Comparison of ENCODE assay signal across 15 cellular contexts in the genomic region with DNA sequence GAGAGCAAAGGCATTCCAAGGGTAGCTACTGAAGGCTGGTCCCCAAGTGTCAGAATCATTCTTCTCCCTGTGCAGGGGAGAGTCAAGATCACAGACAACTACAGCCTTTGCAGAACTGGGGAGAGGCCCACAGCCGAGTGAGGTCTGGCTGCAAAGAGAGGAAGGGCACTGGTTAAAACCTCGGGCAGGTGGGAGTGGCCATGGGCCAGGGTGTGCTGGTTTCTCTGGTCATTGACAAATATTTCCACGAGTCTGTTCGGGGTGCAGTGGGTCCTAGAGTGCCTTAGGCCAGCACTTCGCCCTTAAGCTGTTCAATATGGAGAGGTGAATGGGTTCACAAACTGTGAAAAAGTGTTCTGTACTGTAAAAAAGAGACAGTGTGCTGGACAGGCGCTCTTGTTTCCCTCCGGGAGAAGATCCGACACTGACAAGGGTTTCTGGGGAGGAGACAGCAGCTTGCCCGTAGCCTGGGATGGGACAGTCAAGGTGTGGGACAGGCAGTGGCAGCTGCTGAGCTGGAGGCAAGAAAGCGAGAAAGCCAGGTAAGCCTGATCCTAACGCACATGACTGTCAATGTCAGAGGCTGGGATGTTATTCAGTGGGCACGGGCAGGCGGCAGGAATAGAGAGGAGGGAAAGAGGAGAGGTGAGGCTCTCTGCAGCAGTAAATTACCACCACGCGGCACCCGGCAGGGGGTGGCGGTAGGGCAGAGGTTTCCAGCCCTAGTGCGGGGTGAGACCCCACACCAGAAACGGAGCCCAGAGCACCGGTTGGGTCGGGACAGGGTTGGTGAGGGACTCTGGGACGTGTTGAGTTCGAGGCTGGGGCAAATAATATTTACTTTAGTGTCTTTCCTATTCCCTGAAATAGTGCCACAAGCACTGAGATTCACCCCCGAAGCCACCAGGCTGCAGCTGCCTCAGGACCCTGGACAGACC. TPM values are rescaled to one million over a fixed set of nuclear protein-coding genes. Genes with fewer than 3 reads are reported as not detected.
A peak's percentile ranks its signal among the peaks of the same experiment; 100 is the strongest.
DNase-seq lines count a peak whose midpoint lies in the region; ATAC-seq and TF ChIP-seq lines count a peak whose summit lies in the region.
"Had no signal": no experiment of that assay in that cellular context is flagged by ENCODE, and none has a peak within 500 bp of the region (broad histone marks: within the 10 kb centered on the region; RNA-seq: fewer than 3 reads in every experiment).

No MANE protein-coding gene starts in this region.

- ATAC-seq in body of pancreas = no peak
- no peak for ATAC-seq in foreskin keratinocyte

- intact Hi-C loops in spleen (cut with DNase I; ENCODE audit: low total_unique reads) (no loop called here), body of pancreas (cut with DNase I) (loop anchor here (10.0 kb wide), 1 partner anchor 511 kb away; no protein-coding TSS in a partner anchor)

- TF ChIP-seq CTCF in MM.1S (IDR thresholded peaks at IDR 0.05; ENCODE audit: low read length) (no peak), spleen (IDR thresholded peaks at IDR 0.05 in 8 of 11, conservative IDR thresholded peaks at IDR 0.05 in 3 of 11) (no peak), body of pancreas (IDR thresholded peaks at IDR 0.05) (no peak), foreskin keratinocyte (conservative IDR thresholded peaks at IDR 0.05) (no peak), brain microvascular endothelial cell (IDR thresholded peaks at IDR 0.05; ENCODE audit: low read depth, low read length, missing control alignments) (no peak)

- H3F3A ChIP-seq in MM.1S (ENCODE audit: insufficient read depth, low read length) = no peaks in the 10 kb centered on the region

- DNase-seq in activated naive CD8-positive, alpha-beta T cell treated with anti-CD3 and anti-CD28 coated beads for 36 hours = no peak
- DNase-seq in MM.1S = no peak
- peak; percentile 74 for DNase-seq in spleen
- DNase-seq in body of pancreas = no peak
- no peak for DNase-seq in foreskin keratinocyte
- no peak for DNase-seq in brain microvascular endothelial cell
- DNase-seq: cerebellar nuclear complex, NCI-H2081 treated with DMSO at 0.1 percent for 48 hours had no signal

- H3K27ac Mint-ChIP-seq in activated naive CD8-positive, alpha-beta T cell = no peak overlapping the region
- no peak overlapping the region for H3K27ac Mint-ChIP-seq in activated naive CD8-positive, alpha-beta T cell treated with anti-CD3 and anti-CD28 coated beads for 36 hours

- H3K4me1 Mint-ChIP-seq in activated naive CD8-positive, alpha-beta T cell (ENCODE audit: low read depth) = peaks cover 13% of the 10 kb centered on the region
- H3K4me1 Mint-ChIP-seq in activated naive CD8-positive, alpha-beta T cell treated with anti-CD3 and anti-CD28 coated beads for 36 hours = peaks cover 9% of the 10 kb centered on the region

- H3K27me3 ChIP-seq in MM.1S (replicated peaks; ENCODE audit: insufficient read depth, low read length) (no peaks in the 10 kb centered on the region), iPS-18a (ENCODE audit: control insufficient read depth, insufficient read depth, low read length) (peaks cover 58% of the 10 kb centered on the region), spleen (replicated peaks in 1 of 7) (peaks cover 0 to 97% (median 51%) of the 10 kb centered on the region in 7 donors), body of pancreas (peaks cover 0 to 25% of the 10 kb centered on the region in 2 donors), foreskin keratinocyte (peaks cover 85% of the 10 kb centered on the region), brain microvascular endothelial cell (replicated peaks) (peaks cover 63% of the 10 kb centered on the region)

- H3K79me2 ChIP-seq in MM.1S (ENCODE audit: low read length) = no peaks in the 10 kb centered on the region
- H3K79me2 ChIP-seq: hepatocyte had no signal

- no peaks in the 10 kb centered on the region for H3K36me3 ChIP-seq in MM.1S (replicated peaks; ENCODE audit: insufficient read depth, low read length)
- H3K36me3 ChIP-seq in iPS-18a (ENCODE audit: control insufficient read depth, low read depth, low read length) = no peaks in the 10 kb centered on the region
- no peaks in the 10 kb centered on the region for H3K36me3 ChIP-seq in spleen
- H3K36me3 ChIP-seq in body of pancreas (replicated peaks in 1 of 2; ENCODE audit: insufficient read depth in 1 of 2, low read depth in 2 of 2) = no peaks in the 10 kb centered on the region
- H3K36me3 ChIP-seq in brain microvascular endothelial cell (replicated peaks) = no peaks in the 10 kb centered on the region
- H3K36me3 ChIP-seq: MG63 had no signal

- H3K4me1 ChIP-seq in MM.1S (ENCODE audit: low read length) (no peaks in the 10 kb centered on the region), iPS-18a (ENCODE audit: control insufficient read depth, low read depth, low read length) (peaks cover 9% of the 10 kb centered on the region), spleen (peaks cover 20 to 32% (median 27%) of the 10 kb centered on the region in 6 donors), body of pancreas (peaks cover 26% of the 10 kb centered on the region), foreskin keratinocyte (no peaks in the 10 kb centered on the region)

- peak overlapping the region; percentile 74 for H3K4me3 Mint-ChIP-seq in activated naive CD8-positive, alpha-beta T cell
- H3K4me3 Mint-ChIP-seq in activated naive CD8-positive, alpha-beta T cell treated with anti-CD3 and anti-CD28 coated beads for 36 hours = no peak overlapping the region

- no peaks in the 10 kb centered on the region for H3K9me3 Mint-ChIP-seq in activated naive CD8-positive, alpha-beta T cell (ENCODE audit: low read depth)
- no peaks in the 10 kb centered on the region for H3K9me3 Mint-ChIP-seq in activated naive CD8-positive, alpha-beta T cell treated with anti-CD3 and anti-CD28 coated beads for 36 hours

- in situ Hi-C loops in brain microvascular endothelial cell (cut with HindIII; ENCODE audit: low pct_ligation_motif_present, low sequenced_read_pairs) = no loop called here

- H4K20me1 ChIP-seq in MM.1S (ENCODE audit: insufficient read depth, low read length) = no peaks in the 10 kb centered on the region

- TF ChIP-seq POLR2A in spleen (IDR thresholded peaks at IDR 0.05) (no peak), body of pancreas (IDR thresholded peaks at IDR 0.05) (no peak)

- H3K9ac ChIP-seq in MM.1S (ENCODE audit: low read length) (no peak overlapping the region), iPS-18a (ENCODE audit: low read length) (no peak overlapping the region)
- H3K9ac ChIP-seq: GM23248 had no signal

- no peak overlapping the region for H2AFZ ChIP-seq in MM.1S (ENCODE audit: low read length)
- H2AFZ ChIP-seq: hepatocyte had no signal

- H3K27ac ChIP-seq in MM.1S (ENCODE audit: low read length) = no peak overlapping the region
- no peak overlapping the region for H3K27ac ChIP-seq in iPS-18a (ENCODE audit: low read length)
- H3K27ac ChIP-seq in spleen = no peak overlapping the region
- H3K27ac ChIP-seq in body of pancreas = no peak overlapping the region
- no peak overlapping the region for H3K27ac ChIP-seq in foreskin keratinocyte
- no peak overlapping the region for H3K27ac ChIP-seq in brain microvascular endothelial cell
- H3K27ac ChIP-seq: GM23248, hepatocyte had no signal

- no peaks in the 10 kb centered on the region for H3K36me3 Mint-ChIP-seq in activated naive CD8-positive, alpha-beta T cell
- H3K36me3 Mint-ChIP-seq in activated naive CD8-positive, alpha-beta T cell treated with anti-CD3 and anti-CD28 coated beads for 36 hours = no peaks in the 10 kb centered on the region

- H3K4me3 ChIP-seq in MM.1S (ENCODE audit: low read length) = 0 out of 2 replicates have a peak overlapping the region, but pooled peaks have one; percentile 75
- peak overlapping the region; percentile 37 for H3K4me3 ChIP-seq in iPS-18a (ENCODE audit: low read length)
- peak overlapping the region in 1 of 8 donors; percentile 71 for H3K4me3 ChIP-seq in spleen
- no peak overlapping the region for H3K4me3 ChIP-seq in body of pancreas
- no peak overlapping the region for H3K4me3 ChIP-seq in brain microvascular endothelial cell (ENCODE audit: low read depth, low read length)
- H3K4me3 ChIP-seq: hepatocyte, MG63 had no signal

- H3K9me2 ChIP-seq in MM.1S (replicated peaks; ENCODE audit: insufficient read depth, low read length) = no peaks in the 10 kb centered on the region

- H3K27me3 Mint-ChIP-seq in activated naive CD8-positive, alpha-beta T cell = peaks cover 19% of the 10 kb centered on the region
- H3K27me3 Mint-ChIP-seq in activated naive CD8-positive, alpha-beta T cell treated with anti-CD3 and anti-CD28 coated beads for 36 hours = peaks cover 48% of the 10 kb centered on the region

- WGBS in spleen, 5 donors = 76 to 86% (median 78%) methylated on average over 23 to 24 of the region's 24 CpGs
- 57 to 60% methylated on average over 22 to 24 of the region's 24 CpGs for WGBS in body of pancreas, 2 donors

- H3K4me2 ChIP-seq in MM.1S (ENCODE audit: low read depth, low read length) = peak overlapping the region; percentile 99; the same call in 1 of the 2 replicates

- H3K9me3 ChIP-seq in MM.1S (replicated peaks; ENCODE audit: insufficient read depth, low read length) (no peaks in the 10 kb centered on the region), iPS-18a (ENCODE audit: control insufficient read depth, low read depth, low read length) (no peaks in the 10 kb centered on the region), spleen (no peaks in the 10 kb centered on the region), body of pancreas (no peaks in the 10 kb centered on the region)
- H3K9me3 ChIP-seq: MG63 had no signal

RNA-seq across cellular contexts. Expression of gene NPPC, which starts 2.0 kb away (rescaled TPM):
- total RNA-seq in activated naive CD8-positive, alpha-beta T cell treated with anti-CD3 and anti-CD28 coated beads for 36 hours = 1 to 10 TPM in 1 of 2 experiments, under 1 TPM in 1; 0.48 to 1.1 TPM
- total RNA-seq in spleen = under 1 TPM in 1 of 7 donors, not detected in 6; 0.93 TPM
- polyA plus RNA-seq in spleen = 1 to 10 TPM in 1 of 3 donors, under 1 TPM in 2; 0.10 to 2.2 (median 0.76) TPM
- 1 to 10 TPM in 1 of 2 donors, not detected in 1; 1.3 TPM for total RNA-seq in body of pancreas
- total RNA-seq in foreskin keratinocyte = not detected in 2 replicates
- not detected in 2 replicates for polyA plus RNA-seq in foreskin keratinocyte
- total RNA-seq: Daoy, epithelial cell of proximal tubule, GM23248, hepatocyte had no signal

RNA-seq across cellular contexts. Expression of gene DIS3L2, which starts 37.3 kb away (rescaled TPM):
- 10 to 100 TPM; 25.7 to 30.9 TPM for total RNA-seq in activated naive CD8-positive, alpha-beta T cell treated with anti-CD3 and anti-CD28 coated beads for 36 hours
- 10 to 100 TPM; 30.7 to 59.8 (median 40.3) TPM for total RNA-seq in spleen
- polyA plus RNA-seq in spleen = 10 to 100 TPM in 2 of 3 donors, 1 to 10 TPM in 1; 9.1 to 15.6 (median 11.7) TPM
- total RNA-seq in body of pancreas = 100 to 1,000 TPM in 1 of 2 donors, 10 to 100 TPM in 1; 27.8 to 113 TPM
- 19.6 and 21.0 TPM in 2 replicates for total RNA-seq in foreskin keratinocyte
- 13.2 and 13.4 TPM in 2 replicates for polyA plus RNA-seq in foreskin keratinocyte

Comparison
In these comparisons a context has a peak if more than half of its experiments do, and no peak if none do; other contexts are left out.
1. H3K4me3 ChIP-seq: peak in MM.1S (single experiment) and iPS-18a (single experiment); none in body of pancreas (0 of 2) and brain microvascular endothelial cell (single experiment).